16 cellular contexts compared by ENCODE assay signal in the genomic region with DNA sequence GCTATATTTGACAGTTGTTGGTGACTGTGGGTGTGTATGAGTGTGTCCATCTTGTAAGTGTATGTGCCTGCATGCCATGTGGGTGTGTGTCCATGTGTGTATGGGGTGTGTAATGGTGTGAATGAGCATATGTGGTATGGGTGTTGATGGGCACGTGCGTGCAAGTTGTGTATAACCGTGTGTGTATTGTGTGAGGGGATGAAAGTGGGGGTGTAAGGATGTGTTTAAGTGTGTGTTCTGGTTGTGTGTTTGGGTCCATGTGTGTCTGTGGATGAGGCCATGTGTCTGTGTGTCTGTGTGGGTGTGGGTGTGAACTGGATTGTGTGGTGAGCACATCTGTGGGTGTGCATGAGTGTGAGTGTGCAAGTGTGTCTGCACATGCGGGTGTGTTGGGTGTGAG. TPM values are rescaled to one million over a fixed set of nuclear protein-coding genes. Genes with fewer than 3 reads are reported as not detected.
DNase-seq lines count a peak whose midpoint lies in the region; ATAC-seq and TF ChIP-seq lines count a peak whose summit lies in the region.
"Had no signal": no experiment of that assay in that cellular context is flagged by ENCODE, and none has a peak within 500 bp of the region (broad histone marks: within the 10 kb centered on the region; RNA-seq: fewer than 3 reads in every experiment).

No MANE protein-coding gene starts in this region.

- H3K36me3 ChIP-seq in iPS-15b (ENCODE audit: control insufficient read depth, insufficient read depth, low read length) (no peaks in the 10 kb centered on the region), psoas muscle (ENCODE audit: insufficient read depth in 1 of 2, low read depth in 1 of 2) (no peaks in the 10 kb centered on the region), stomach (no peaks in the 10 kb centered on the region)
- H3K36me3 ChIP-seq: upper lobe of left lung had no signal

- WGBS in psoas muscle, 3 donors, result 57 to 79% (median 68%) methylated on average over 3 to 4 of the region's 4 CpGs
- WGBS in stomach, 5 donors, result 77 to 83% (median 79%) methylated on average over 4 of the region's 4 CpGs

- H3K36me3 Mint-ChIP-seq in activated naive CD4-positive, alpha-beta T cell treated with anti-CD3 and anti-CD28 coated beads for 36 hours (ENCODE audit: low read depth), result no peaks in the 10 kb centered on the region
- H3K36me3 Mint-ChIP-seq in activated naive CD4-positive, alpha-beta T cell treated with anti-CD3 and anti-CD28 coated beads, Interleukin-2, amount 50 U/mL, for 72 hours, result no peaks in the 10 kb centered on the region
- H3K36me3 Mint-ChIP-seq in WTC11, result no peaks in the 10 kb centered on the region

- H3K27me3 ChIP-seq in iPS-15b (ENCODE audit: control insufficient read depth, insufficient read depth, low read length) (peaks cover 11% of the 10 kb centered on the region), psoas muscle (ENCODE audit: insufficient read depth in 3 of 3, low read length in 2 of 3) (no peaks in the 10 kb centered on the region), stomach (peaks cover 0 to 61% (median 25%) of the 10 kb centered on the region in 3 donors)

- TF ChIP-seq POLR2A in stomach (IDR thresholded peaks at IDR 0.05), result no peak

- intact Hi-C loops in activated naive CD4-positive, alpha-beta T cell treated with anti-CD3 and anti-CD28 coated beads for 36 hours (cut with micrococcal nuclease), result no loop called here
- intact Hi-C loops in psoas muscle (cut with DNase I), result no loop called here
- intact Hi-C loops in stomach (cut with DNase I; ENCODE audit: low total_unique reads), result no loop called here

- H3K9me3 ChIP-seq in iPS-15b (ENCODE audit: control insufficient read depth, insufficient read depth, low read length) (no peaks in the 10 kb centered on the region), psoas muscle (no peaks in the 10 kb centered on the region), stomach (no peaks in the 10 kb centered on the region)
- H3K9me3 ChIP-seq: upper lobe of left lung had no signal

- no peak for ATAC-seq in activated naive CD4-positive, alpha-beta T cell treated with anti-CD3 and anti-CD28 coated beads, Interleukin-2, amount 50 U/mL, for 72 hours
- no peak for ATAC-seq in WTC11
- peak in 2 of 4 donors; percentile 0 to 3 for ATAC-seq in psoas muscle
- ATAC-seq in GM19351 (IDR thresholded peaks at IDR 0.05; ENCODE audit: unreplicated experiment), result no peak
- ATAC-seq in HG02610 (IDR thresholded peaks at IDR 0.05; ENCODE audit: unreplicated experiment), result no peak

- POLR2A ChIA-PET in WTC11 (lab: Charles Lee), result no interaction called here

- peaks cover 4% of the 10 kb centered on the region for H3K27me3 Mint-ChIP-seq in activated naive CD4-positive, alpha-beta T cell treated with anti-CD3 and anti-CD28 coated beads for 36 hours (ENCODE audit: low read depth)
- H3K27me3 Mint-ChIP-seq in WTC11 (ENCODE audit: low read depth), result peaks cover 32% of the 10 kb centered on the region

- H3K27ac ChIP-seq in psoas muscle (peak overlapping the region; percentile 87), stomach (no peak overlapping the region)
- H3K27ac ChIP-seq: upper lobe of left lung had no signal

- H3K27ac Mint-ChIP-seq in activated naive CD4-positive, alpha-beta T cell treated with anti-CD3 and anti-CD28 coated beads for 36 hours, result no peak overlapping the region
- no peak overlapping the region for H3K27ac Mint-ChIP-seq in activated naive CD4-positive, alpha-beta T cell treated with anti-CD3 and anti-CD28 coated beads, Interleukin-2, amount 50 U/mL, for 72 hours
- no peak overlapping the region for H3K27ac Mint-ChIP-seq in WTC11
- H3K27ac Mint-ChIP-seq: activated naive CD4-positive, alpha-beta T cell treated with anti-CD3 and anti-CD28 coated beads, Interleukin-2, amount 10 ng/mL, durations not matched to agents 7 days and 5 days had no signal

- no peak overlapping the region for H3K9ac ChIP-seq in iPS-15b (ENCODE audit: low read depth, low read length)

- TF ChIP-seq EP300 in stomach (IDR thresholded peaks at IDR 0.05), result no peak

- TF ChIP-seq CTCF in WTC11 (IDR thresholded peaks at IDR 0.05), result no peak
- TF ChIP-seq CTCF in psoas muscle (IDR thresholded peaks at IDR 0.05), result no peak
- TF ChIP-seq CTCF in stomach (IDR thresholded peaks at IDR 0.05), result no peak

- H3K4me3 Mint-ChIP-seq in activated naive CD4-positive, alpha-beta T cell treated with anti-CD3 and anti-CD28 coated beads for 36 hours, result peak overlapping the region; percentile 7
- H3K4me3 Mint-ChIP-seq in WTC11, result peak overlapping the region; percentile 62
- H3K4me3 Mint-ChIP-seq: activated naive CD4-positive, alpha-beta T cell treated with anti-CD3 and anti-CD28 coated beads, Interleukin-2, amount 10 ng/mL, durations not matched to agents 7 days and 5 days had no signal

- no peaks in the 10 kb centered on the region for H3K4me1 ChIP-seq in iPS-15b (ENCODE audit: control insufficient read depth, insufficient read depth, low read length)
- peaks cover 21% of the 10 kb centered on the region for H3K4me1 ChIP-seq in psoas muscle
- H3K4me1 ChIP-seq in stomach, result peaks cover 13 to 26% (median 23%) of the 10 kb centered on the region in 4 donors

- H3K4me1 Mint-ChIP-seq in activated naive CD4-positive, alpha-beta T cell treated with anti-CD3 and anti-CD28 coated beads for 36 hours (ENCODE audit: low read depth), result peaks cover 20% of the 10 kb centered on the region
- H3K4me1 Mint-ChIP-seq in WTC11, result peaks cover 6% of the 10 kb centered on the region

- CTCF ChIA-PET in activated naive CD4-positive, alpha-beta T cell treated with anti-CD3 and anti-CD28 coated beads for 36 hours (lab: Charles Lee), result no interaction called here
- CTCF ChIA-PET in WTC11 (lab: Charles Lee), result interaction anchor here (0.5 to 1.6 kb wide), 3 partner anchors 13 to 101 kb away, joined by 3 to 4 read pairs (median 3); no protein-coding TSS in a partner anchor

- no peak for DNase-seq in activated naive CD4-positive, alpha-beta T cell treated with anti-CD3 and anti-CD28 coated beads for 36 hours
- DNase-seq in activated naive CD4-positive, alpha-beta T cell treated with anti-CD3 and anti-CD28 coated beads, Interleukin-2, amount 50 U/mL, for 72 hours (ENCODE audit: low spot score in 2 of 2), result no peak
- DNase-seq in WTC11 (ENCODE audit: low spot score) (no peak), psoas muscle (no peak), stomach (no peak)
- DNase-seq: activated CD4-positive, alpha-beta T cell treated with anti-CD3 and anti-CD28 coated beads, Interleukin-2, amount 50 U/mL, for 4 hours; DMS79; KG1; NCI-H1436 treated with DMSO at 0.1 percent for 48 hours; NCI-H510A had no signal

- H3K9me3 Mint-ChIP-seq in activated naive CD4-positive, alpha-beta T cell treated with anti-CD3 and anti-CD28 coated beads for 36 hours, result no peaks in the 10 kb centered on the region
- H3K9me3 Mint-ChIP-seq in activated naive CD4-positive, alpha-beta T cell treated with anti-CD3 and anti-CD28 coated beads, Interleukin-2, amount 50 U/mL, for 72 hours, result no peaks in the 10 kb centered on the region
- no peaks in the 10 kb centered on the region for H3K9me3 Mint-ChIP-seq in WTC11
- H3K9me3 Mint-ChIP-seq: activated naive CD4-positive, alpha-beta T cell treated with anti-CD3 and anti-CD28 coated beads, Interleukin-2, amount 10 ng/mL, durations not matched to agents 7 days and 5 days had no signal

- H3K4me3 ChIP-seq in iPS-15b (ENCODE audit: low read depth, low read length), result peak overlapping the region; percentile 6
- peak overlapping the region; percentile 62 for H3K4me3 ChIP-seq in psoas muscle
- peak overlapping the region in 1 of 4 donors; percentile 19 for H3K4me3 ChIP-seq in stomach
- H3K4me3 ChIP-seq: lung had no signal

TF ChIP-seq in WTC11, 78 proteins besides CTCF, POLR2A, EP300 and RAD21:
- TF ChIP-seq NFE2L1 (CRISPR knock-in tag; IDR thresholded peaks at IDR 0.05), result 0 out of 2 replicates have a peak, but pooled peaks have one; percentile 57
- no peak for TF ChIP-seq OVOL2 (CRISPR knock-in tag; IDR thresholded peaks at IDR 0.05; ENCODE audit: borderline replicate concordance)
- TF ChIP-seq, protein P1, sequence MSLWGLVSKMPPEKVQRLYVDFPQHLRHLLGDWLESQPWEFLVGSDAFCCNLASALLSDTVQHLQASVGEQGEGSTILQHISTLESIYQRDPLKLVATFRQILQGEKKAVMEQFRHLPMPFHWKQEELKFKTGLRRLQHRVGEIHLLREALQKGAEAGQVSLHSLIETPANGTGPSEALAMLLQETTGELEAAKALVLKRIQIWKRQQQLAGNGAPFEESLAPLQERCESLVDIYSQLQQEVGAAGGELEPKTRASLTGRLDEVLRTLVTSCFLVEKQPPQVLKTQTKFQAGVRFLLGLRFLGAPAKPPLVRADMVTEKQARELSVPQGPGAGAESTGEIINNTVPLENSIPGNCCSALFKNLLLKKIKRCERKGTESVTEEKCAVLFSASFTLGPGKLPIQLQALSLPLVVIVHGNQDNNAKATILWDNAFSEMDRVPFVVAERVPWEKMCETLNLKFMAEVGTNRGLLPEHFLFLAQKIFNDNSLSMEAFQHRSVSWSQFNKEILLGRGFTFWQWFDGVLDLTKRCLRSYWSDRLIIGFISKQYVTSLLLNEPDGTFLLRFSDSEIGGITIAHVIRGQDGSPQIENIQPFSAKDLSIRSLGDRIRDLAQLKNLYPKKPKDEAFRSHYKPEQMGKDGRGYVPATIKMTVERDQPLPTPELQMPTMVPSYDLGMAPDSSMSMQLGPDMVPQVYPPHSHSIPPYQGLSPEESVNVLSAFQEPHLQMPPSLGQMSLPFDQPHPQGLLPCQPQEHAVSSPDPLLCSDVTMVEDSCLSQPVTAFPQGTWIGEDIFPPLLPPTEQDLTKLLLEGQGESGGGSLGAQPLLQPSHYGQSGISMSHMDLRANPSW (CRISPR knock-in tag; conservative IDR thresholded peaks at IDR 0.05; ENCODE audit: low read depth), result no peak

RNA-seq across cellular contexts. Expression of a gene that starts 5.9 kb away (rescaled TPM):
- 10 to 100 TPM; 24.1 to 24.7 TPM for total RNA-seq in activated naive CD4-positive, alpha-beta T cell treated with anti-CD3 and anti-CD28 coated beads for 36 hours
- total RNA-seq in activated naive CD4-positive, alpha-beta T cell treated with anti-CD3 and anti-CD28 coated beads, Interleukin-2, amount 50 U/mL, for 72 hours, result 10 to 100 TPM; 23.0 to 45.7 TPM
- total RNA-seq in WTC11 (2021) (3.0 to 3.5 TPM (median 3.4 TPM) in 3 replicates), psoas muscle (10 to 100 TPM in 3 of 4 donors, 1 to 10 TPM in 1; 6.1 to 17.6 (median 14.2) TPM), stomach (1 to 10 TPM in 4 of 5 donors, not detected in 1; 1.2 to 3.5 (median 2.5) TPM)
- polyA plus RNA-seq in psoas muscle (10 to 100 TPM in 1 of 3 donors, 1 to 10 TPM in 2; 4.3 to 11.5 (median 5.3) TPM), stomach (1 to 10 TPM in 2 of 3 donors, under 1 TPM in 1; 0.85 to 1.6 (median 1.5) TPM)

RNA-seq across cellular contexts. Expression of a gene that starts 7.3 kb away (rescaled TPM):
- under 1 TPM; 0.25 to 0.26 TPM for total RNA-seq in activated naive CD4-positive, alpha-beta T cell treated with anti-CD3 and anti-CD28 coated beads for 36 hours
- total RNA-seq in activated naive CD4-positive, alpha-beta T cell treated with anti-CD3 and anti-CD28 coated beads, Interleukin-2, amount 50 U/mL, for 72 hours, result under 1 TPM; 0.14 to 0.37 TPM
- total RNA-seq in WTC11 (2021), result 4.2 to 4.9 TPM (median 4.7 TPM) in 3 replicates
- 100 to 1,000 TPM in 2 of 4 donors, 10 to 100 TPM in 2; 31.0 to 131 (median 94.5) TPM for total RNA-seq in psoas muscle
- polyA plus RNA-seq in psoas muscle, result 100 to 1,000 TPM in 1 of 3 donors, 10 to 100 TPM in 2; 19.4 to 156 (median 90.5) TPM
- 1 to 10 TPM in 3 of 5 donors, under 1 TPM in 1, not detected in 1; 0.29 to 1.8 (median 1.4) TPM for total RNA-seq in stomach
- polyA plus RNA-seq in stomach, result 1 to 10 TPM in 2 of 3 donors, under 1 TPM in 1; 0.92 to 1.7 (median 1.6) TPM
